In the genomic region with DNA sequence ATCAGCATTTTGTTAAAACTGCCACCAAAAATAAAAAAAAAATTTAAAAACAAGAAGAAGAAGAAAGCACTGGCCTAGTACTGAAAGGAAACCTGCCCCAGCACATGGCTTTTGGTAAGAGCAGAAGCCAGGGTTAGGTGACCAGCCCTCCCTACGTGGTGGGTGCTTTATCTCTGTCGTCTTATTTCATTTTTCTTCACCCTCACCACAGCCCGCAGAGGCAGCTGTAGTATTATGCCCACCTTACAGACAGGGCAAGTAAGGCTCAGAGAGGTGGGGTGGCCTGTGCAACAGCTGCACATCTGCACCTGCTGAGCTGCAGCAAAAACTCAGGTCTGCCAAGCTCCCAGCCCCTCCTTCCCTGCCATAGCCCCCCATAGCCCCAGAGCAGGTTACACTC, we compare ENCODE assay signal across 29 cellular contexts.
DNase-seq lines count a peak whose midpoint lies in the region; ATAC-seq, FAIRE-seq and TF ChIP-seq lines count a peak whose summit lies in the region.
"Had no signal": no experiment of that assay in that cellular context is flagged by ENCODE, and none has a peak within 500 bp of the region (broad histone marks: within the 10 kb centered on the region; RNA-seq: fewer than 3 reads in every experiment).

No MANE protein-coding gene starts in this region.

- H3K27me3 Mint-ChIP-seq in activated naive CD8-positive, alpha-beta T cell treated with anti-CD3 and anti-CD28 coated beads, Interleukin-2, amount 10 ng/mL, durations not matched to agents 7 days and 5 days: no peaks in the 10 kb centered on the region
- no peaks in the 10 kb centered on the region for H3K27me3 Mint-ChIP-seq in activated naive CD8-positive, alpha-beta T cell treated with anti-CD3 and anti-CD28 coated beads for 36 hours
- H3K27me3 Mint-ChIP-seq in T-cell: no peaks in the 10 kb centered on the region
- peaks cover 1% of the 10 kb centered on the region; the same call in 1 of the 2 replicates for H3K27me3 Mint-ChIP-seq in HFFc6 (ENCODE audit: insufficient read depth)
- H3K27me3 Mint-ChIP-seq: activated naive CD4-positive, alpha-beta T cell treated with anti-CD3 and anti-CD28 coated beads, Interleukin-2, amount 50 U/mL, for 24 hours had no signal

- H3K36me3 ChIP-seq in kidney (ENCODE audit: control insufficient read depth in 1 of 2, insufficient read depth in 2 of 2, low read length in 2 of 2): no peaks in the 10 kb centered on the region
- H3K36me3 ChIP-seq in thymus (ENCODE audit: control insufficient read depth, insufficient read depth): no peaks in the 10 kb centered on the region
- H3K36me3 ChIP-seq: ovary, suprapubic skin, vagina had no signal

- no peaks in the 10 kb centered on the region for H3K9me3 Mint-ChIP-seq in activated naive CD8-positive, alpha-beta T cell treated with anti-CD3 and anti-CD28 coated beads, Interleukin-2, amount 10 ng/mL, durations not matched to agents 7 days and 5 days
- H3K9me3 Mint-ChIP-seq in activated naive CD8-positive, alpha-beta T cell treated with anti-CD3 and anti-CD28 coated beads for 36 hours: peaks cover 3% of the 10 kb centered on the region
- no peaks in the 10 kb centered on the region for H3K9me3 Mint-ChIP-seq in T-cell
- H3K9me3 Mint-ChIP-seq in HFFc6: no peaks in the 10 kb centered on the region; the same call in 1 of the 2 replicates
- H3K9me3 Mint-ChIP-seq: activated naive CD4-positive, alpha-beta T cell treated with anti-CD3 and anti-CD28 coated beads, Interleukin-2, amount 50 U/mL, for 24 hours had no signal

- FAIRE-seq in kidney (lab: Jason Lieb, UNC): no peak
- FAIRE-seq: GM18507, K562 had no signal

- WGBS in thymus: 18% methylated on average over 3 of the region's 3 CpGs

- POLR2A ChIA-PET in activated naive CD8-positive, alpha-beta T cell treated with anti-CD3 and anti-CD28 coated beads, Interleukin-2, amount 10 ng/mL, durations not matched to agents 7 days and 5 days (lab: Charles Lee): interaction anchor here (1.0 to 2.4 kb wide), 6 partner anchors 10 to 145 kb away, joined by 3 to 17 read pairs (median 6); no protein-coding TSS in a partner anchor
- POLR2A ChIA-PET in T-cell (lab: Charles Lee): interaction anchor here in 1 of 2 donors (0.5 kb wide), 1 partner anchor 18 kb away, joined by 3 read pairs; no protein-coding TSS in a partner anchor

- H3K9ac ChIP-seq in kidney (ENCODE audit: low read length in 2 of 2): no peak overlapping the region

- no peak overlapping the region for H3K4me3 Mint-ChIP-seq in activated naive CD8-positive, alpha-beta T cell treated with anti-CD3 and anti-CD28 coated beads, Interleukin-2, amount 10 ng/mL, durations not matched to agents 7 days and 5 days
- no peak overlapping the region for H3K4me3 Mint-ChIP-seq in activated naive CD8-positive, alpha-beta T cell treated with anti-CD3 and anti-CD28 coated beads for 36 hours
- peak overlapping the region in 1 of 3 donors; percentile 81 for H3K4me3 Mint-ChIP-seq in T-cell
- no peak overlapping the region for H3K4me3 Mint-ChIP-seq in HFFc6
- H3K4me3 Mint-ChIP-seq: activated naive CD4-positive, alpha-beta T cell treated with anti-CD3 and anti-CD28 coated beads, Interleukin-2, amount 50 U/mL, for 24 hours; stimulated activated memory B cell treated with anti-CD40 and anti-IgM and Interleukin-4, amounts not matched to agents 10 μg/mL and 1 μg/mL and 100 μg/mL, for 72 hours had no signal

- peaks cover 58% of the 10 kb centered on the region for H3K4me1 Mint-ChIP-seq in activated naive CD8-positive, alpha-beta T cell treated with anti-CD3 and anti-CD28 coated beads, Interleukin-2, amount 10 ng/mL, durations not matched to agents 7 days and 5 days
- H3K4me1 Mint-ChIP-seq in activated naive CD8-positive, alpha-beta T cell treated with anti-CD3 and anti-CD28 coated beads for 36 hours: peaks cover 66% of the 10 kb centered on the region
- H3K4me1 Mint-ChIP-seq in T-cell (peaks cover 64 to 79% (median 68%) of the 10 kb centered on the region in 3 donors), HFFc6 (ENCODE audit: low read depth) (peaks cover 25% of the 10 kb centered on the region)

- CTCF ChIA-PET in T-cell (lab: Charles Lee): interaction anchor here in 1 of 2 donors (0.5 to 1.3 kb wide), 4 partner anchors 8 to 222 kb away, joined by 3 to 9 read pairs (median 3); no protein-coding TSS in a partner anchor

- no peak overlapping the region for H3K27ac ChIP-seq in kidney (ENCODE audit: low read depth in 2 of 2, low read length in 2 of 2)
- peak overlapping the region; percentile 87 for H3K27ac ChIP-seq in thymus (ENCODE audit: low read depth)
- H3K27ac ChIP-seq: ovary, suprapubic skin, vagina had no signal

- H3K4me1 ChIP-seq in kidney (ENCODE audit: control insufficient read depth in 1 of 2, insufficient read depth in 1 of 2, low read depth in 1 of 2, low read length in 2 of 2): peaks cover 0 to 2% of the 10 kb centered on the region in 2 donors
- peaks cover 53% of the 10 kb centered on the region for H3K4me1 ChIP-seq in thymus (ENCODE audit: control insufficient read depth, insufficient read depth, low read length)

- H3K9me3 ChIP-seq in kidney (ENCODE audit: control insufficient read depth in 1 of 2, low read length in 2 of 2) (no peaks in the 10 kb centered on the region), thymus (ENCODE audit: control insufficient read depth) (peaks cover 2% of the 10 kb centered on the region)
- H3K9me3 ChIP-seq: heart left ventricle, ovary, suprapubic skin, vagina had no signal

- intact Hi-C loops in kidney (cut with DNase I): no loop called here
- intact Hi-C loops in Right ventricle myocardium superior (cut with DNase I): no loop called here

- H3K36me3 Mint-ChIP-seq in activated naive CD8-positive, alpha-beta T cell treated with anti-CD3 and anti-CD28 coated beads, Interleukin-2, amount 10 ng/mL, durations not matched to agents 7 days and 5 days: peaks cover 45% of the 10 kb centered on the region
- peaks cover 18% of the 10 kb centered on the region for H3K36me3 Mint-ChIP-seq in activated naive CD8-positive, alpha-beta T cell treated with anti-CD3 and anti-CD28 coated beads for 36 hours
- peaks cover 15% of the 10 kb centered on the region for H3K36me3 Mint-ChIP-seq in T-cell
- H3K36me3 Mint-ChIP-seq in HFFc6 (ENCODE audit: low read depth): peaks cover 5% of the 10 kb centered on the region; the same call in 1 of the 2 replicates

- H3K4me3 ChIP-seq in kidney (ENCODE audit: low read length in 2 of 2) (no peak overlapping the region), thymus (ENCODE audit: low read length) (no peak overlapping the region)
- H3K4me3 ChIP-seq: GM23248, heart left ventricle, K562, ovary, suprapubic skin, vagina had no signal

- no peak for ATAC-seq in activated naive CD8-positive, alpha-beta T cell treated with anti-CD3 and anti-CD28 coated beads, Interleukin-2, amount 10 ng/mL, durations not matched to agents 7 days and 5 days (ENCODE audit: low read depth)
- ATAC-seq in T-cell (replicated peaks in 1 of 4) (no peak), Right ventricle myocardium superior (ENCODE audit: poor library complexity) (no peak)
- ATAC-seq: heart left ventricle; K562; left cardiac atrium; stimulated activated memory B cell treated with anti-CD40 and anti-IgM and Interleukin-4, amounts not matched to agents 10 μg/mL and 1 μg/mL and 100 μg/mL, for 72 hours had no signal

- no peaks in the 10 kb centered on the region for H3K27me3 ChIP-seq in thymus (ENCODE audit: control insufficient read depth, insufficient read depth)
- H3K27me3 ChIP-seq: heart left ventricle, ovary, suprapubic skin, vagina had no signal

- H3K27ac Mint-ChIP-seq in activated naive CD8-positive, alpha-beta T cell treated with anti-CD3 and anti-CD28 coated beads, Interleukin-2, amount 10 ng/mL, durations not matched to agents 7 days and 5 days: peak overlapping the region; percentile 15
- H3K27ac Mint-ChIP-seq in activated naive CD8-positive, alpha-beta T cell treated with anti-CD3 and anti-CD28 coated beads for 36 hours: no peak overlapping the region
- peak overlapping the region; percentile 69 to 94 for H3K27ac Mint-ChIP-seq in T-cell
- no peak overlapping the region for H3K27ac Mint-ChIP-seq in HFFc6
- H3K27ac Mint-ChIP-seq: activated naive CD4-positive, alpha-beta T cell treated with anti-CD3 and anti-CD28 coated beads, Interleukin-2, amount 50 U/mL, for 24 hours had no signal

- TF ChIP-seq CTCF in kidney (IDR thresholded peaks at IDR 0.05; ENCODE audit: borderline replicate concordance, extremely low read depth, insufficient read depth) (no peak), HFFc6 (IDR thresholded peaks at IDR 0.05) (no peak)

- no peak for DNase-seq in activated naive CD8-positive, alpha-beta T cell treated with anti-CD3 and anti-CD28 coated beads, Interleukin-2, amount 10 ng/mL, durations not matched to agents 7 days and 5 days
- no peak for DNase-seq in activated naive CD8-positive, alpha-beta T cell treated with anti-CD3 and anti-CD28 coated beads for 36 hours
- DNase-seq in T-cell (peak in 2 of 34 experiments; percentile 4 to 9), kidney (peak; percentile 7), HFFc6 (no peak), NOMO-1 treated with dmso at 0.1 percent for 144 hours (lab: John Stamatoyannopoulos, UW; ENCODE audit: unreplicated experiment) (no peak), Right ventricle myocardium superior (no peak)
- DNase-seq: ACHN; activated CD4-positive, alpha-beta T cell treated with anti-CD3 and anti-CD28 coated beads for 4 hours; C1 segment of cervical spinal cord; effector CD4-positive, alpha-beta T cell; erythroblast; GM23248; left cardiac atrium; MV-4-11; NCI-H1694; NCI-H2171; NCI-H510A treated with DMSO at 0.1 percent for 48 hours; ovary; retina; stimulated activated CD4-positive, alpha-beta T cell treated with anti-CD3 and anti-CD28 coated beads, Interleukin-2, amount 100 ng/mL, for 48 hours had no signal

Comparison
In these comparisons a context has a peak if more than half of its experiments do, and no peak if none do; other contexts are left out.
1. H3K27ac Mint-ChIP-seq: peak in activated naive CD8-positive, alpha-beta T cell treated with anti-CD3 and anti-CD28 coated beads, Interleukin-2, amount 10 ng/mL, durations not matched to agents 7 days and 5 days (single experiment) and T-cell (2 of 2); none in activated naive CD8-positive, alpha-beta T cell treated with anti-CD3 and anti-CD28 coated beads for 36 hours (single experiment) and HFFc6 (single experiment).